31 cellular contexts compared by ENCODE assay signal in genomic region chr7:53531-53930, GRCh38.
"Had no signal": no experiment of that assay in that cellular context is flagged by ENCODE, and none has a peak within 500 bp of the region (broad histone marks: within the 10 kb centered on the region; RNA-seq: fewer than 3 reads in every experiment).

No MANE protein-coding gene starts in this region.

- H3K9ac ChIP-seq: neural progenitor cell had no signal

- H2AFZ ChIP-seq: hepatocyte, neural progenitor cell had no signal

- H3K4me3 Mint-ChIP-seq: activated naive CD8-positive, alpha-beta T cell; memory B cell; naive thymus-derived CD8-positive, alpha-beta T cell; neural progenitor cell; stimulated activated memory B cell treated with anti-CD40 and anti-IgM and Interleukin-4, amounts not matched to agents 10 μg/mL and 1 μg/mL and 100 μg/mL, for 72 hours; stimulated activated naive CD8-positive, alpha-beta T cell treated with anti-CD3 and anti-CD28 coated beads, Interleukin-15, amount 100 ng/mL, for 72 hours; T-helper 1 cell treated with Interleukin-12 subunit alpha and Interleukin-12 subunit beta and Interleukin-4 antibody, amounts not matched to agents 30 μg/mL and 1 μg/mL, for 36 hours had no signal

- ATAC-seq: activated CD4-positive, CD25-positive, alpha-beta regulatory T cell treated with anti-CD3 and anti-CD28 coated beads, Interleukin-2, amount 50 U/mL, for 24 hours; body of pancreas; gastroesophageal sphincter; left cardiac atrium; naive thymus-derived CD8-positive, alpha-beta T cell; psoas muscle; stimulated activated memory B cell treated with anti-CD40 and anti-IgM and Interleukin-4, amounts not matched to agents 10 μg/mL and 1 μg/mL and 100 μg/mL, for 72 hours; stimulated activated naive CD8-positive, alpha-beta T cell treated with anti-CD3 and anti-CD28 coated beads, Interleukin-15, amount 100 ng/mL, for 72 hours had no signal

- H3K4me1 ChIP-seq: body of pancreas, colonic mucosa, neural progenitor cell, psoas muscle, sigmoid colon had no signal

- H3K36me3 ChIP-seq: colonic mucosa, gastroesophageal sphincter, neural progenitor cell, ovary, sigmoid colon, upper lobe of left lung, WERI-Rb-1 had no signal

- H3K27me3 ChIP-seq: body of pancreas, colonic mucosa, dorsolateral prefrontal cortex, gastroesophageal sphincter, hepatocyte, neural progenitor cell, ovary, sigmoid colon, upper lobe of left lung had no signal

- H3K9me3 ChIP-seq: body of pancreas, colonic mucosa, gastroesophageal sphincter, ovary, sigmoid colon, upper lobe of left lung had no signal

- H3K4me1 Mint-ChIP-seq: memory B cell; naive thymus-derived CD8-positive, alpha-beta T cell; stimulated activated memory B cell treated with anti-CD40 and anti-IgM and Interleukin-4, amounts not matched to agents 10 μg/mL and 1 μg/mL and 100 μg/mL, for 72 hours; stimulated activated naive CD8-positive, alpha-beta T cell treated with anti-CD3 and anti-CD28 coated beads, Interleukin-15, amount 100 ng/mL, for 72 hours had no signal

- DNase-seq: activated CD4-positive, alpha-beta T cell treated with anti-CD3 and anti-CD28 coated beads for 48 hours; activated CD4-positive, alpha-beta T cell treated with anti-CD3 and anti-CD28 coated beads, Interleukin-2, amount 50 U/mL, for 48 hours; activated CD8-positive, alpha-beta memory T cell treated with anti-CD3 and anti-CD28 coated beads for 24 hours; activated effector memory CD4-positive, alpha-beta T cell treated with Interleukin-2 at 50 U/mL for 16 hours; activated naive CD4-positive, alpha-beta T cell treated with Interleukin-2 at 50 U/mL for 16 hours; cerebellar nuclear complex; colonic mucosa; effector memory CD4-positive, alpha-beta T cell; left cardiac atrium; naive thymus-derived CD8-positive, alpha-beta T cell; psoas muscle; sigmoid colon; small intestine; stimulated activated CD4-positive, alpha-beta T cell treated with anti-CD3 and anti-CD28 coated beads, Interleukin-4, amount 100 ng/mL, for 4 hours; stimulated activated CD8-positive, alpha-beta memory T cell treated with anti-CD3 and anti-CD28 coated beads, Interleukin-4, amount 100 ng/mL, for 48 hours; stimulated activated naive CD8-positive, alpha-beta T cell treated with anti-CD3 and anti-CD28 coated beads, Interleukin-15, amount 100 ng/mL, for 72 hours; substantia nigra; T-helper 9 cell; WERI-Rb-1 had no signal

- H3K27me3 Mint-ChIP-seq: activated naive CD8-positive, alpha-beta T cell; stimulated activated memory B cell treated with anti-CD40 and anti-IgM and Interleukin-4, amounts not matched to agents 10 μg/mL and 1 μg/mL and 100 μg/mL, for 72 hours; stimulated activated naive CD8-positive, alpha-beta T cell treated with anti-CD3 and anti-CD28 coated beads, Interleukin-15, amount 100 ng/mL, for 72 hours had no signal

- H3K27ac Mint-ChIP-seq: activated naive CD8-positive, alpha-beta T cell; memory B cell; neural progenitor cell; stimulated activated memory B cell treated with anti-CD40 and anti-IgM and Interleukin-4, amounts not matched to agents 10 μg/mL and 1 μg/mL and 100 μg/mL, for 72 hours; stimulated activated naive CD8-positive, alpha-beta T cell treated with anti-CD3 and anti-CD28 coated beads, Interleukin-15, amount 100 ng/mL, for 72 hours; T-helper 1 cell treated with Interleukin-12 subunit alpha and Interleukin-12 subunit beta and Interleukin-4 antibody, amounts not matched to agents 30 μg/mL and 1 μg/mL, for 36 hours had no signal

- H3K9me3 Mint-ChIP-seq: memory B cell; naive thymus-derived CD8-positive, alpha-beta T cell; neural progenitor cell; stimulated activated memory B cell treated with anti-CD40 and anti-IgM and Interleukin-4, amounts not matched to agents 10 μg/mL and 1 μg/mL and 100 μg/mL, for 72 hours; stimulated activated naive CD8-positive, alpha-beta T cell treated with anti-CD3 and anti-CD28 coated beads, Interleukin-15, amount 100 ng/mL, for 72 hours; T-helper 1 cell treated with Interleukin-12 subunit alpha and Interleukin-12 subunit beta and Interleukin-4 antibody, amounts not matched to agents 30 μg/mL and 1 μg/mL, for 36 hours had no signal

- H3K36me3 Mint-ChIP-seq: activated naive CD8-positive, alpha-beta T cell; memory B cell; naive thymus-derived CD8-positive, alpha-beta T cell; neural progenitor cell; stimulated activated memory B cell treated with anti-CD40 and anti-IgM and Interleukin-4, amounts not matched to agents 10 μg/mL and 1 μg/mL and 100 μg/mL, for 72 hours had no signal

- H3K4me2 ChIP-seq: hepatocyte, neural progenitor cell had no signal

- H3K27ac ChIP-seq: body of pancreas, colonic mucosa, dorsolateral prefrontal cortex, gastroesophageal sphincter, hepatocyte, neural progenitor cell, ovary, psoas muscle, sigmoid colon, upper lobe of left lung, WERI-Rb-1 had no signal

- H3K4me3 ChIP-seq: body of pancreas, colonic mucosa, dorsolateral prefrontal cortex, gastroesophageal sphincter, hepatocyte, neural progenitor cell, ovary, psoas muscle, sigmoid colon, upper lobe of left lung had no signal
